10 cellular contexts compared by ENCODE assay signal in the genomic region with DNA sequence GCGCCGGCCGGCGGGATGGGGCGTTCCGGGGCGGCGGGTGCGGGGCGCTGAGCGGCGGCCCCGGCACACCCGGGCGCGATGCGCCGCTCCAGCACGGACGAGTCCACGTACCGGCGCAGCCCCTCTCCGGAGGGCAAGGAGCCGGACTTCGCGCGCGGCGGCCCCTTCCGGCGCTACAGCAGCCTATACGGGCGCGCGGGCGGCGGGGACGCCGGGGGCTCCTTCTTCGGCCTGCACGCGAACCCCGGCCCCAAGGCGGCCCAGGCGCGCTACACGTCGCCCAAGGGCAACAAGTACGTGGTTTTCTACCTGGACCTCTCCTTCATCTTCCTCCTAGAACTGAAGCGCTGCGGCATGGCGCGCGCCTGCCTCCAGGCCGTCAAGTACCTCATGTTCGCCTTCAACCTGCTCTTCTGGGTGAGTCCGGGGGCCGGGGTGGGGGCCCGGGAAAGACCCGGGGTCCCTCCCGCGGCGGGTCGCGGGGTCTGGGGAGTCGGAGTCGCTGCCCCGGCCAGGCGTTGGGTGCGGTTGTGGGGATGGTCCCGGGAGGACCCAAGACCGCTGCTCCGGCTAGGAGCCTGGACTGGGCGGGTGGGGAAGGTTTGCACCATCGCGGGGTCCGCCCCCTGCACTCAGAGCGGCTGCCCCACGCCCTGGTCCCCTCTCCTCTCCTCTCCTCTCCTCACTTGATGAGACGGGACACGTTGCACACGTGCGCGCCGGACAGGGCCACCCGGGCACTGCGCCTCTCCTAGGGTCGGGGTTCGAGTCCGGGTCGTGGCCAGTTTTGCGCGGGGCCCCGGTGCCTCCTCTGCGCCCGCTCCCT. TPM values are rescaled to one million over a fixed set of nuclear protein-coding genes. Genes with fewer than 3 reads are reported as not detected.
DNase-seq lines count a peak whose midpoint lies in the region; ATAC-seq and TF ChIP-seq lines count a peak whose summit lies in the region.
"Had no signal": no experiment of that assay in that cellular context is flagged by ENCODE, and none has a peak within 500 bp of the region (broad histone marks: within the 10 kb centered on the region; RNA-seq: fewer than 3 reads in every experiment).

No MANE protein-coding gene starts in this region.

- no peak for DNase-seq in activated naive CD4-positive, alpha-beta T cell treated with anti-CD3 and anti-CD28 coated beads for 36 hours
- no peak for DNase-seq in activated naive CD4-positive, alpha-beta T cell treated with Interleukin-2 at 50 U/mL for 16 hours
- DNase-seq in adipocyte (ENCODE audit: low read depth) = peak; percentile 50
- peak in 1 of 2 donors; percentile 79 for DNase-seq in left lung
- DNase-seq in tibial nerve (ENCODE audit: low spot score in 2 of 2) = no peak
- no peak for DNase-seq in effector CD4-positive, alpha-beta T cell
- no peak for DNase-seq in NCI-H128 (lab: John Stamatoyannopoulos, UW; ENCODE audit: unreplicated experiment)
- DNase-seq: Karpas-422 had no signal

- H3K27me3 ChIP-seq in adipocyte (replicated peaks; ENCODE audit: control insufficient read depth, insufficient read depth, low read length) (no peaks in the 10 kb centered on the region), left lung (peaks cover 0 to 30% of the 10 kb centered on the region in 2 donors), tibial nerve (peaks cover 0 to 15% of the 10 kb centered on the region in 2 donors)

- ATAC-seq in left lung (no peak), HG03025 (IDR thresholded peaks at IDR 0.05; ENCODE audit: low FRiP score, unreplicated experiment) (no peak)

- H3K4me3 Mint-ChIP-seq in activated naive CD4-positive, alpha-beta T cell treated with anti-CD3 and anti-CD28 coated beads for 36 hours = peak overlapping the region; percentile 32

- peaks cover 5% of the 10 kb centered on the region for H3K27me3 Mint-ChIP-seq in activated naive CD4-positive, alpha-beta T cell treated with anti-CD3 and anti-CD28 coated beads for 36 hours (ENCODE audit: low read depth)

- TF ChIP-seq POLR2A in tibial nerve (IDR thresholded peaks at IDR 0.05) = no peak

- no peak overlapping the region for H3K27ac Mint-ChIP-seq in activated naive CD4-positive, alpha-beta T cell treated with anti-CD3 and anti-CD28 coated beads for 36 hours

- no peaks in the 10 kb centered on the region for H3K9me3 ChIP-seq in adipocyte (ENCODE audit: control insufficient read depth, low read length)
- H3K9me3 ChIP-seq in left lung = no peaks in the 10 kb centered on the region
- H3K9me3 ChIP-seq in tibial nerve = no peaks in the 10 kb centered on the region

- H3K27ac ChIP-seq in left lung (no peak overlapping the region), tibial nerve (peak overlapping the region in 1 of 4 donors; percentile 2)
- H3K27ac ChIP-seq: epithelial cell of prostate had no signal

- intact Hi-C loops in activated naive CD4-positive, alpha-beta T cell treated with anti-CD3 and anti-CD28 coated beads for 36 hours (cut with micrococcal nuclease) = no loop called here
- intact Hi-C loops in left lung (cut with DNase I) = no loop called here

- TF ChIP-seq EP300 in tibial nerve (IDR thresholded peaks at IDR 0.05) = no peak

- peak overlapping the region; percentile 41 for H3K4me3 ChIP-seq in adipocyte (ENCODE audit: low read length)
- H3K4me3 ChIP-seq in left lung = peak overlapping the region; percentile 24 to 53
- peak overlapping the region in 3 of 4 donors; percentile 15 to 54 (median 16) for H3K4me3 ChIP-seq in tibial nerve

- H3K36me3 Mint-ChIP-seq in activated naive CD4-positive, alpha-beta T cell treated with anti-CD3 and anti-CD28 coated beads for 36 hours (ENCODE audit: low read depth) = no peaks in the 10 kb centered on the region

- TF ChIP-seq CTCF in left lung (IDR thresholded peaks at IDR 0.05) (no peak), tibial nerve (IDR thresholded peaks at IDR 0.05) (no peak)

- CTCF ChIA-PET in activated naive CD4-positive, alpha-beta T cell treated with anti-CD3 and anti-CD28 coated beads for 36 hours (lab: Charles Lee) = interaction anchor here (1.9 kb wide), 1 partner anchor 200 kb away, joined by 10 read pairs; no protein-coding TSS in a partner anchor

- H3K9me3 Mint-ChIP-seq in activated naive CD4-positive, alpha-beta T cell treated with anti-CD3 and anti-CD28 coated beads for 36 hours = no peaks in the 10 kb centered on the region

- no peaks in the 10 kb centered on the region for H3K36me3 ChIP-seq in adipocyte (ENCODE audit: control insufficient read depth, insufficient read depth, low read length, severe bottlenecking)
- no peaks in the 10 kb centered on the region for H3K36me3 ChIP-seq in left lung
- peaks cover 0 to 24% (median 0%) of the 10 kb centered on the region in 3 donors for H3K36me3 ChIP-seq in tibial nerve

- H3K4me1 ChIP-seq in adipocyte (ENCODE audit: control insufficient read depth, insufficient read depth, low read length) (peaks cover 30% of the 10 kb centered on the region), left lung (peaks cover 22 to 48% of the 10 kb centered on the region in 2 donors), tibial nerve (peaks cover 0 to 97% (median 42%) of the 10 kb centered on the region in 4 donors)

- WGBS in tibial nerve, 2 donors = 15 to 38% methylated on average over 42 to 47 of the region's 97 CpGs

- H3K9ac ChIP-seq in adipocyte (ENCODE audit: low read length) = no peak overlapping the region

- H3K4me1 Mint-ChIP-seq in activated naive CD4-positive, alpha-beta T cell treated with anti-CD3 and anti-CD28 coated beads for 36 hours (ENCODE audit: low read depth) = peaks cover 5% of the 10 kb centered on the region

RNA-seq across cellular contexts. Expression of gene TSPAN4, which starts 7.5 kb away (rescaled TPM):
- 1 to 10 TPM; 5.0 to 6.3 TPM for total RNA-seq in activated naive CD4-positive, alpha-beta T cell treated with anti-CD3 and anti-CD28 coated beads for 36 hours
- total RNA-seq in left lung = 100 to 1,000 TPM; 129 to 132 TPM
- 100 to 1,000 TPM; 139 to 256 (median 221) TPM for total RNA-seq in tibial nerve

RNA-seq across cellular contexts. Expression of gene POLR2L, which starts 7.8 kb away (rescaled TPM):
- total RNA-seq in activated naive CD4-positive, alpha-beta T cell treated with anti-CD3 and anti-CD28 coated beads for 36 hours = 10 to 100 TPM; 68.1 to 68.2 TPM
- 100 to 1,000 TPM; 140 to 227 TPM for total RNA-seq in left lung
- total RNA-seq in tibial nerve = 100 to 1,000 TPM in 2 of 4 donors, 10 to 100 TPM in 2; 71.7 to 140 (median 110) TPM

RNA-seq across cellular contexts. Expression of gene CD151, which starts 17.4 kb away (rescaled TPM):
- total RNA-seq in activated naive CD4-positive, alpha-beta T cell treated with anti-CD3 and anti-CD28 coated beads for 36 hours = 10 to 100 TPM; 16.3 to 18.1 TPM
- total RNA-seq in left lung = 100 to 1,000 TPM; 501 to 815 TPM
- 100 to 1,000 TPM; 264 to 309 (median 281) TPM for total RNA-seq in tibial nerve

RNA-seq across cellular contexts. Expression of gene CRACR2B, which starts 22.4 kb away (rescaled TPM):
- total RNA-seq in activated naive CD4-positive, alpha-beta T cell treated with anti-CD3 and anti-CD28 coated beads for 36 hours = under 1 TPM; 0.32 to 0.41 TPM
- total RNA-seq in left lung (10 to 100 TPM; 22.6 to 32.1 TPM), tibial nerve (10 to 100 TPM in 3 of 4 donors, 1 to 10 TPM in 1; 7.1 to 19.7 (median 16.8) TPM)

RNA-seq across cellular contexts. Expression of gene PNPLA2, which starts 31.4 kb away (rescaled TPM):
- 10 to 100 TPM; 15.5 to 22.6 TPM for total RNA-seq in activated naive CD4-positive, alpha-beta T cell treated with anti-CD3 and anti-CD28 coated beads for 36 hours
- total RNA-seq in left lung (100 to 1,000 TPM in 1 of 2 donors, 10 to 100 TPM in 1; 96.3 to 128 TPM), tibial nerve (100 to 1,000 TPM; 136 to 314 (median 187) TPM)

Comparison
In these comparisons a context has a peak if more than half of its experiments do, and no peak if none do; other contexts are left out.
1. RNA of gene TSPAN4, which starts 7.5 kb away (total RNA-seq): 139 to 256 TPM in tibial nerve and 129 to 132 TPM in left lung; 5.0 to 6.3 TPM in activated naive CD4-positive, alpha-beta T cell treated with anti-CD3 and anti-CD28 coated beads for 36 hours; every median in the first group is over 10 times any median in the second.
2. RNA of gene CD151, which starts 17.4 kb away (total RNA-seq): 501 to 815 TPM in left lung and 264 to 309 TPM in tibial nerve; 16.3 to 18.1 TPM in activated naive CD4-positive, alpha-beta T cell treated with anti-CD3 and anti-CD28 coated beads for 36 hours; every median in the first group is over 10 times any median in the second.
3. Peak in every context shown above with its lines, with median percentiles within 50 percentile points of each other: H3K4me3 ChIP-seq.